In genomic region chr4:137125011-137125410, GRCh38 we compare ENCODE assay signal across 9 cellular contexts.
DNase-seq lines count a peak whose midpoint lies in the region; ATAC-seq and TF ChIP-seq lines count a peak whose summit lies in the region.
"Had no signal": no experiment of that assay in that cellular context is flagged by ENCODE, and none has a peak within 500 bp of the region (broad histone marks: within the 10 kb centered on the region; RNA-seq: fewer than 3 reads in every experiment).

No MANE protein-coding gene starts in this region.

- no peaks in the 10 kb centered on the region for H3K27me3 ChIP-seq in hepatocyte
- no peaks in the 10 kb centered on the region for H3K27me3 ChIP-seq in transverse colon
- no peaks in the 10 kb centered on the region for H3K27me3 ChIP-seq in Karpas-422 (ENCODE audit: low read length)
- H3K27me3 ChIP-seq: BLaER1 treated with 17β-estradiol and CSF1 and Interleukin-3, amounts not matched to agents 10 nM and 100 nM had no signal

- H3K79me2 ChIP-seq in hepatocyte (no peaks in the 10 kb centered on the region), Karpas-422 (ENCODE audit: low read length) (no peaks in the 10 kb centered on the region)

- H3K36me3 ChIP-seq in hepatocyte (replicated peaks; ENCODE audit: insufficient read depth, low read depth) (no peaks in the 10 kb centered on the region), transverse colon (no peaks in the 10 kb centered on the region), Karpas-422 (ENCODE audit: insufficient read depth, low read length) (no peaks in the 10 kb centered on the region)
- H3K36me3 ChIP-seq: BLaER1 treated with 17β-estradiol and CSF1 and Interleukin-3, amounts not matched to agents 10 nM and 100 nM had no signal

- H3K9me2 ChIP-seq in hepatocyte (replicated peaks; ENCODE audit: insufficient read depth) (no peaks in the 10 kb centered on the region), Karpas-422 (replicated peaks; ENCODE audit: insufficient read depth, low read length) (no peaks in the 10 kb centered on the region)

- TF ChIP-seq POLR2A in transverse colon (IDR thresholded peaks at IDR 0.05) = no peak

- no peak overlapping the region for H3K9ac ChIP-seq in Karpas-422 (ENCODE audit: low read length)
- H3K9ac ChIP-seq: BLaER1 treated with 17β-estradiol and CSF1 and Interleukin-3, amounts not matched to agents 10 nM and 100 nM had no signal

- intact Hi-C loops in transverse colon (cut with DNase I; ENCODE audit: low total_unique reads) = no loop called here

- TF ChIP-seq CTCF in WI38 (IDR thresholded peaks at IDR 0.05; ENCODE audit: low read depth, low read length) = no peak
- TF ChIP-seq CTCF in hepatocyte (IDR thresholded peaks at IDR 0.05; ENCODE audit: poor library complexity) = no peak
- TF ChIP-seq CTCF in transverse colon (IDR thresholded peaks at IDR 0.05) = no peak

- H3K4me1 ChIP-seq in hepatocyte (ENCODE audit: insufficient read depth) (no peaks in the 10 kb centered on the region), transverse colon (no peaks in the 10 kb centered on the region), Karpas-422 (ENCODE audit: low read length) (no peaks in the 10 kb centered on the region)

- ATAC-seq in HG03025 (IDR thresholded peaks at IDR 0.05; ENCODE audit: low FRiP score, unreplicated experiment) = no peak

- H3K4me2 ChIP-seq in hepatocyte = peak overlapping the region; percentile 63
- H3K4me2 ChIP-seq in Karpas-422 (ENCODE audit: low read depth, low read length, poor library complexity, severe bottlenecking) = no peak overlapping the region
- H3K4me2 ChIP-seq: BLaER1 treated with 17β-estradiol and CSF1 and Interleukin-3, amounts not matched to agents 10 nM and 100 nM had no signal

- no peak for TF ChIP-seq EP300 in transverse colon (IDR thresholded peaks at IDR 0.05; ENCODE audit: low read depth)

- WGBS in hepatocyte (ENCODE audit: low lambda C conversion rate, missing lambda C conversion rate) = 45% methylated on average over 3 of the region's 3 CpGs
- WGBS in transverse colon (ENCODE audit: low coverage in 1 of 2), 2 donors = 19 to 29% methylated on average over 3 of the region's 3 CpGs

- H3K9me3 ChIP-seq in hepatocyte (ENCODE audit: low read depth) = no peaks in the 10 kb centered on the region
- H3K9me3 ChIP-seq in transverse colon = no peaks in the 10 kb centered on the region
- no peaks in the 10 kb centered on the region for H3K9me3 ChIP-seq in Karpas-422 (ENCODE audit: low read length)
- H3K9me3 ChIP-seq: BLaER1 treated with 17β-estradiol and CSF1 and Interleukin-3, amounts not matched to agents 10 nM and 100 nM had no signal

- H3K27ac ChIP-seq in hepatocyte (no peak overlapping the region), transverse colon (no peak overlapping the region), Karpas-422 (ENCODE audit: low read length) (no peak overlapping the region)
- H3K27ac ChIP-seq: BLaER1 treated with 17β-estradiol and CSF1 and Interleukin-3, amounts not matched to agents 10 nM and 100 nM had no signal

- H2AFZ ChIP-seq in hepatocyte (no peak overlapping the region), Karpas-422 (ENCODE audit: low read length) (no peak overlapping the region)

- H4K20me1 ChIP-seq in hepatocyte (ENCODE audit: insufficient read depth, poor library complexity, severe bottlenecking) (no peaks in the 10 kb centered on the region), Karpas-422 (ENCODE audit: insufficient read depth, low read depth, low read length) (no peaks in the 10 kb centered on the region)
- H4K20me1 ChIP-seq: BLaER1 treated with 17β-estradiol and CSF1 and Interleukin-3, amounts not matched to agents 10 nM and 100 nM had no signal

- H3K4me3 ChIP-seq in WI38 (ENCODE audit: low read depth, low read length) = peak overlapping the region; percentile 48
- H3K4me3 ChIP-seq in hepatocyte = no peak overlapping the region
- peak overlapping the region in 3 of 4 donors; percentile 14 to 33 (median 17) for H3K4me3 ChIP-seq in transverse colon
- no peak overlapping the region for H3K4me3 ChIP-seq in Karpas-422 (ENCODE audit: low read length)
- H3K4me3 ChIP-seq: BLaER1 treated with 17β-estradiol and CSF1 and Interleukin-3, amounts not matched to agents 10 nM and 100 nM had no signal

- in situ Hi-C loops in transverse colon (cut with MboI; ENCODE audit: low pct_ligation_motif_present in 1 of 4, low pct_unique_long_range_greater_than_20kb in 1 of 4, low sequenced_read_pairs in 3 of 4) = loop anchor here in 1 of 4 donors (25.0 kb wide), 1 partner anchor 737 kb away; no protein-coding TSS in a partner anchor

- DNase-seq in NCI-H510A (lab: John Stamatoyannopoulos, UW) (peak; percentile 1), NCI-H510A treated with DMSO at 0.1 percent for 48 hours (lab: John Stamatoyannopoulos, UW) (no peak), hepatocyte (ENCODE audit: low spot score) (peak; percentile 14), transverse colon (no peak), Karpas-422 (no peak)
- DNase-seq in central memory CD4-positive, alpha-beta T cell = no peak

Comparison
In these comparisons a context has a peak if more than half of its experiments do, and no peak if none do; other contexts are left out.
1. DNase-seq: peak in NCI-H510A (single experiment) and hepatocyte (single experiment); none in NCI-H510A treated with DMSO at 0.1 percent for 48 hours (single experiment), transverse colon (single experiment), central memory CD4-positive, alpha-beta T cell (single experiment) and Karpas-422 (single experiment).
2. H3K4me3 ChIP-seq: peak in WI38 (single experiment) and transverse colon (3 of 4); none in hepatocyte (single experiment) and Karpas-422 (single experiment).